1 cellular context compared by ENCODE assay signal in the genomic region with DNA sequence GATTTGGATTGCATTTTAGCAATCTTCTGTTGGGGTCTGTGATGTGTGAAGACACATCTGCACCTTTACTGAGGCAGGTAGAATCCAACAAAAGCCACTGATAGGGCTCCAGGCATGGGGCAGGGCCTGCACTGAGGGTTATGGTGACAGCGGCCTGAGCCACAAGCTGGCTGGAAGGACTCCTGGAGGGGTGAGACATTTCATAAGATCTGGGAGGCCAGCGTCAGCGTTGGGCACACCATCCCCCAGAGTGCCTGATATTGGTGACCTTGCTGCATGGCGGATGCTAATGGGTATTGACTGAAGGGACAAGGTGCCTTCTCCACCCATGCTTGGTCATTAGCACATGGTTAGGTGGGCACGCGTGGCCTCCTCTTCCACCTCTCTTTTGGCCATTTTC.
TF ChIP-seq lines count a peak whose summit lies in the region.

No MANE protein-coding gene starts in this region.

TF ChIP-seq in H1, 55 proteins besides CTCF, POLR2A, EP300 and RAD21:
- TF ChIP-seq, protein P1, sequence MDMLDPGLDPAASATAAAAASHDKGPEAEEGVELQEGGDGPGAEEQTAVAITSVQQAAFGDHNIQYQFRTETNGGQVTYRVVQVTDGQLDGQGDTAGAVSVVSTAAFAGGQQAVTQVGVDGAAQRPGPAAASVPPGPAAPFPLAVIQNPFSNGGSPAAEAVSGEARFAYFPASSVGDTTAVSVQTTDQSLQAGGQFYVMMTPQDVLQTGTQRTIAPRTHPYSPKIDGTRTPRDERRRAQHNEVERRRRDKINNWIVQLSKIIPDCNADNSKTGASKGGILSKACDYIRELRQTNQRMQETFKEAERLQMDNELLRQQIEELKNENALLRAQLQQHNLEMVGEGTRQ (IDR thresholded peaks at IDR 0.05; ENCODE audit: low read length), result no peak
- TF ChIP-seq GABPA (IDR thresholded peaks at IDR 0.05; ENCODE audit: borderline replicate concordance, insufficient read depth, low read length) (no peak), POLR2AphosphoS5 (IDR thresholded peaks at IDR 0.05; ENCODE audit: low read depth, low read length) (no peak)
TF ChIP-seq in H1: peak in this region for 0.
